Comparison of ENCODE assay signal across 8 cellular contexts in genomic region chr17:36546418-36547093, GRCh38. TPM values are rescaled to one million over a fixed set of nuclear protein-coding genes. Genes with fewer than 3 reads are reported as not detected.
DNase-seq lines count a peak whose midpoint lies in the region; ATAC-seq, FAIRE-seq and TF ChIP-seq lines count a peak whose summit lies in the region.

No MANE protein-coding gene starts in this region.

- H3K4me3 ChIP-seq in A673 (ENCODE audit: low read depth, low read length, poor library complexity, severe bottlenecking) (peak overlapping the region; percentile 79), HUES6 (ENCODE audit: low read depth, low read length) (peak overlapping the region; percentile 96), GM12878 (peak overlapping the region; percentile 83), mesodermal cell (ENCODE audit: extremely low read depth, insufficient read depth, low read length, poor library complexity, severe bottlenecking) (peak overlapping the region; percentile 89)

- TF ChIP-seq POLR2A in GM12878 (IDR thresholded peaks at IDR 0.05; ENCODE audit: low read depth, low read length): no peak

- ATAC-seq in GM12878: no peak

- H2AFZ ChIP-seq in GM12878 (ENCODE audit: control insufficient read depth, low read depth, low read length): no peak overlapping the region

- H3K27me3 ChIP-seq in A673 (replicated peaks; ENCODE audit: insufficient read depth, low read depth, low read length, poor library complexity) (no peaks in the 10 kb centered on the region), HUES6 (ENCODE audit: control insufficient read depth, insufficient read depth, low read length) (no peaks in the 10 kb centered on the region), GM12878 (replicated peaks in 1 of 2; ENCODE audit: control insufficient read depth in 2 of 2, insufficient read depth in 2 of 2, low read length in 1 of 2) (no peaks in the 10 kb centered on the region)

- peak overlapping the region; percentile 66 for H3K4me2 ChIP-seq in GM12878 (ENCODE audit: control insufficient read depth, insufficient read depth)

- WGBS in GM12878 (ENCODE audit: insufficient coverage, insufficient replicate concordance, low lambda C conversion rate, missing lambda C conversion rate): 7% methylated on average over 7 of the region's 7 CpGs
- WGBS in mesodermal cell (ENCODE audit: insufficient coverage in 2 of 2), 2 experiments: 32 to 43% methylated on average over 4 of the region's 7 CpGs

- no peak for TF ChIP-seq EP300 in GM12878 (IDR thresholded peaks at IDR 0.05; ENCODE audit: borderline replicate concordance in 1 of 2, control insufficient read depth in 1 of 2, low read depth in 2 of 2, low read length in 2 of 2)

- in situ Hi-C loops in GM12878 (cut with MboI): no loop called here

- FAIRE-seq in GM12878 (lab: Jason Lieb, UNC): no peak

- TF ChIP-seq CTCF in A673 (conservative IDR thresholded peaks at IDR 0.05; ENCODE audit: low read depth, low read length) (no peak), GM12878 (IDR thresholded peaks at IDR 0.05 in 2 of 3, conservative IDR thresholded peaks at IDR 0.05 in 1 of 3; ENCODE audit: control insufficient read depth in 2 of 3, extremely low read depth in 1 of 3, insufficient read depth in 1 of 3, low read depth in 3 of 3, low read length in 3 of 3) (no peak)

- DNase-seq in A673 (ENCODE audit: low spot score): peak; percentile 12
- no peak for DNase-seq in GM12878 (ENCODE audit: low read depth, low spot score)
- no peak for DNase-seq in glomerular visceral epithelial cell (ENCODE audit: extremely low spot score)
- no peak for DNase-seq in midbrain (lab: John Stamatoyannopoulos, UW)
- DNase-seq in HUDEP-2 (lab: John Stamatoyannopoulos, UW; ENCODE audit: unreplicated experiment in 76 of 76): no peak
- no peak for DNase-seq in occipital lobe (lab: John Stamatoyannopoulos, UW)

- BruUV-seq in A673 (replicated peaks; lab: Mats Ljungman, UMichigan) (no TSS peak), GM12878 (replicated peaks; lab: Mats Ljungman, UMichigan) (no TSS peak)

- peaks cover 53% of the 10 kb centered on the region for H3K79me2 ChIP-seq in GM12878 (ENCODE audit: control insufficient read depth, insufficient read depth, low read length)

- POLR2A ChIA-PET in A673 (lab: Charles Lee; ENCODE audit: low non-redundant PET): no interaction called here
- POLR2A ChIA-PET in GM12878 (lab: Charles Lee): interaction anchor here (0.5 to 4.9 kb wide), 7 partner anchors 12 to 858 kb away, joined by 3 to 28 read pairs (median 5); partner anchors contain the start of genes MRM1, MYO19, PIGW and ZNHIT3

- no peak for TF ChIP-seq RAD21 in GM12878 (IDR thresholded peaks at IDR 0.05; ENCODE audit: insufficient read depth, low read depth, low read length)

- intact Hi-C loops in A673 (cut with micrococcal nuclease; ENCODE audit: unreplicated experiment) (no loop called here), GM12878 (cut with micrococcal nuclease; ENCODE audit: unreplicated experiment) (loop anchor here (5.0 kb wide), 1 partner anchor 56 kb away; the partner anchor contains the start of gene MRM1)

- H3K9ac ChIP-seq in HUES6 (ENCODE audit: low read length) (peak overlapping the region; percentile 95), GM12878 (ENCODE audit: control insufficient read depth, insufficient read depth, low read length) (peak overlapping the region; percentile 88)

- no peaks in the 10 kb centered on the region for H3K36me3 ChIP-seq in A673 (ENCODE audit: insufficient read depth, low read length, poor library complexity, severe bottlenecking)
- H3K36me3 ChIP-seq in HUES6 (ENCODE audit: control insufficient read depth, insufficient read depth, low read length): no peaks in the 10 kb centered on the region
- no peaks in the 10 kb centered on the region for H3K36me3 ChIP-seq in GM12878 (ENCODE audit: control insufficient read depth in 2 of 2, insufficient read depth in 2 of 2, low read length in 1 of 2)
- peaks cover 36% of the 10 kb centered on the region for H3K36me3 ChIP-seq in mesodermal cell (ENCODE audit: control insufficient read depth, insufficient read depth, low read length)

- peak overlapping the region; percentile 82 for H3K27ac ChIP-seq in A673 (ENCODE audit: low read depth, low read length, poor library complexity, severe bottlenecking)
- H3K27ac ChIP-seq in HUES6 (ENCODE audit: low read depth, low read length): peak overlapping the region; percentile 70; the same call in 1 of the 2 replicates
- peak overlapping the region; percentile 67 for H3K27ac ChIP-seq in GM12878 (ENCODE audit: control insufficient read depth, insufficient read depth)
- H3K27ac ChIP-seq in mesodermal cell (ENCODE audit: low read depth, low read length, severe bottlenecking): peak overlapping the region; percentile 92

- RAD21 ChIA-PET in GM12878 (lab: Charles Lee; ENCODE audit: unreplicated experiment): interaction anchor here (1.0 to 1.6 kb wide), 3 partner anchors 12 to 56 kb away, joined by 3 to 5 read pairs (median 3); partner anchors contain the start of genes MYO19 and PIGW

- SMC1A ChIA-PET in GM12878 (lab: Charles Lee; ENCODE audit: uncharacterized antibody, unreplicated experiment): interaction anchor here (0.5 to 2.3 kb wide), 6 partner anchors 12 to 576 kb away, joined by 3 to 9 read pairs (median 4); partner anchors contain the start of gene MRM1

- CTCF ChIA-PET in A673 (lab: Charles Lee): no interaction called here
- CTCF ChIA-PET in GM12878 (lab: Yijun Ruan, JAX): interaction anchor here (0.6 to 4.6 kb wide), 5 partner anchors 11 to 501 kb away, joined by 3 to 34 read pairs (median 4); partner anchors contain the start of genes MRM1, MYO19 and PIGW

- H4K20me1 ChIP-seq in GM12878 (ENCODE audit: control insufficient read depth, insufficient read depth): no peaks in the 10 kb centered on the region; the same call in 1 of the 2 replicates

- no peaks in the 10 kb centered on the region for H3K9me3 ChIP-seq in A673 (ENCODE audit: low read depth, low read length, poor library complexity, severe bottlenecking)
- no peaks in the 10 kb centered on the region for H3K9me3 ChIP-seq in HUES6 (ENCODE audit: control insufficient read depth, insufficient read depth, low read depth, low read length)
- H3K9me3 ChIP-seq in GM12878 (replicated peaks; ENCODE audit: control insufficient read depth, insufficient read depth, low read length): no peaks in the 10 kb centered on the region
- no peaks in the 10 kb centered on the region for H3K9me3 ChIP-seq in mesodermal cell (ENCODE audit: control insufficient read depth, low read length)

- H3K4me1 ChIP-seq in A673 (ENCODE audit: insufficient read depth, low read length, poor library complexity, severe bottlenecking) (peaks cover 6% of the 10 kb centered on the region), HUES6 (ENCODE audit: control insufficient read depth, insufficient read depth, low read length) (peaks cover 12% of the 10 kb centered on the region; the same call in 1 of the 2 replicates), GM12878 (ENCODE audit: control insufficient read depth, insufficient read depth, low read length) (peaks cover 16% of the 10 kb centered on the region; the same call in 1 of the 2 replicates), mesodermal cell (ENCODE audit: control insufficient read depth, insufficient read depth, low read length, poor library complexity, severe bottlenecking) (peaks cover 8% of the 10 kb centered on the region)

RNA-seq across cellular contexts. Expression of gene GGNBP2, which starts 1.8 kb away (rescaled TPM):
- total RNA-seq in A673 (2021) (45.9 and 50.4 TPM in 2 replicates), GM12878 (2014; rRNA removed) (46.7 and 54.2 TPM in 2 replicates), GM12878 (2014; rRNA removed; fragmentation: Illumina TruSeq; extraction: Trizol) (61.5 and 62.2 TPM in 2 replicates), GM12878 (2021) (49.9 and 54.4 TPM in 2 replicates), occipital lobe (60.7 TPM)
- total RNA-seq in GM12878 (2013; cell fraction: nucleolus; rRNA removed): 121 and 134 TPM in 2 replicates
- 33.7 TPM for polyA plus RNA-seq in GM12878 (2011; ENCODE audit: low read depth)
- polyA plus RNA-seq in GM12878 (2011; rRNA removed) (75.2 and 82.0 TPM in 2 replicates), GM12878 (2014; fragmentation: Illumina TruSeq; extraction: Trizol) (72.3 and 85.6 TPM in 2 replicates), GM12878 (2014; fragmentation: Nextera tagmentation; extraction: Ambion mirVana) (10 to 100 TPM; 36.3 to 36.4 TPM), GM12878 (2014; rRNA removed) (51.3 and 53.3 TPM in 2 replicates), GM12878 (2016; fragmentation: Nextera tagmentation; extraction: Ambion mirVana) (10 to 100 TPM; 40.2 to 41.3 TPM)
- polyA plus RNA-seq in GM12878 (2011; cell fraction: cytosol; rRNA removed): 58.5 and 61.0 TPM in 2 replicates
- polyA plus RNA-seq in GM12878 (2011; cell fraction: nucleus; rRNA removed): 94.2 and 94.6 TPM in 2 replicates
- 38.7 and 52.0 TPM in 2 replicates for polyA plus RNA-seq in GM12878 (2012)
- 76.2 and 103 TPM in 2 replicates for polyA minus RNA-seq in GM12878 (2011; rRNA and poly(A)+ RNA removed)
- polyA minus RNA-seq in GM12878 (2011; cell fraction: cytosol; rRNA and poly(A)+ RNA removed): 12.8 and 20.0 TPM in 2 replicates
- 30.2 and 49.7 TPM in 2 replicates for polyA minus RNA-seq in GM12878 (2011; cell fraction: nucleus; rRNA and poly(A)+ RNA removed)
- 73.7 TPM for polyA plus RNA-seq in mesodermal cell (2013, experiment 1 of 2)
- polyA plus RNA-seq in mesodermal cell (2013, experiment 2 of 2): 77.7 TPM

RNA-seq across cellular contexts. Expression of gene PIGW, which starts 11.8 kb away (rescaled TPM):
- total RNA-seq in A673 (2021) (9.4 and 10.3 TPM in 2 replicates), GM12878 (2014; rRNA removed) (11.4 and 11.8 TPM in 2 replicates), GM12878 (2014; rRNA removed; fragmentation: Illumina TruSeq; extraction: Trizol) (11.1 and 12.3 TPM in 2 replicates), GM12878 (2021) (12.9 and 15.3 TPM in 2 replicates), occipital lobe (7.0 TPM)
- total RNA-seq in GM12878 (2013; cell fraction: nucleolus; rRNA removed): 7.9 and 10.7 TPM in 2 replicates
- polyA plus RNA-seq in GM12878 (2011; ENCODE audit: low read depth): 9.9 TPM
- polyA plus RNA-seq in GM12878 (2011; rRNA removed) (13.6 and 15.1 TPM in 2 replicates), GM12878 (2014; fragmentation: Illumina TruSeq; extraction: Trizol) (21.5 and 26.1 TPM in 2 replicates), GM12878 (2014; fragmentation: Nextera tagmentation; extraction: Ambion mirVana) (1 to 10 TPM; 6.0 to 9.5 TPM), GM12878 (2014; rRNA removed) (13.7 and 13.9 TPM in 2 replicates), GM12878 (2016; fragmentation: Nextera tagmentation; extraction: Ambion mirVana) (10 to 100 TPM; 24.4 to 31.5 TPM)
- polyA plus RNA-seq in GM12878 (2011; cell fraction: cytosol; rRNA removed): 7.4 and 7.6 TPM in 2 replicates
- 3.3 and 4.4 TPM in 2 replicates for polyA plus RNA-seq in GM12878 (2011; cell fraction: nucleus; rRNA removed)
- polyA plus RNA-seq in GM12878 (2012): 6.6 and 9.8 TPM in 2 replicates
- 2.8 and 3.5 TPM in 2 replicates for polyA minus RNA-seq in GM12878 (2011; rRNA and poly(A)+ RNA removed)
- polyA minus RNA-seq in GM12878 (2011; cell fraction: cytosol; rRNA and poly(A)+ RNA removed): 2.1 and 3.1 TPM in 2 replicates
- 3.7 and 5.7 TPM in 2 replicates for polyA minus RNA-seq in GM12878 (2011; cell fraction: nucleus; rRNA and poly(A)+ RNA removed)
- 5.8 TPM for polyA plus RNA-seq in mesodermal cell (2013, experiment 1 of 2)
- 6.5 TPM for polyA plus RNA-seq in mesodermal cell (2013, experiment 2 of 2)

RNA-seq across cellular contexts. Expression of gene MYO19, which starts 11.9 kb away (rescaled TPM):
- total RNA-seq in A673 (2021): 53.0 and 61.1 TPM in 2 replicates
- 272 and 301 TPM in 2 replicates for total RNA-seq in GM12878 (2013; cell fraction: nucleolus; rRNA removed)
- 94.1 and 99.9 TPM in 2 replicates for total RNA-seq in GM12878 (2014; rRNA removed)
- 62.5 and 63.8 TPM in 2 replicates for total RNA-seq in GM12878 (2014; rRNA removed; fragmentation: Illumina TruSeq; extraction: Trizol)
- 72.1 and 94.0 TPM in 2 replicates for total RNA-seq in GM12878 (2021)
- polyA plus RNA-seq in GM12878 (2011; ENCODE audit: low read depth): 31.7 TPM
- 39.7 and 71.7 TPM in 2 replicates for polyA plus RNA-seq in GM12878 (2011; rRNA removed)
- 70.5 and 91.2 TPM in 2 replicates for polyA plus RNA-seq in GM12878 (2011; cell fraction: cytosol; rRNA removed)
- polyA plus RNA-seq in GM12878 (2011; cell fraction: nucleus; rRNA removed): 584 and 632 TPM in 2 replicates
- polyA plus RNA-seq in GM12878 (2012): 30.5 and 32.5 TPM in 2 replicates
- polyA plus RNA-seq in GM12878 (2014; fragmentation: Illumina TruSeq; extraction: Trizol): 59.1 and 76.8 TPM in 2 replicates
- 10 to 100 TPM; 11.4 to 12.2 TPM for polyA plus RNA-seq in GM12878 (2014; fragmentation: Nextera tagmentation; extraction: Ambion mirVana)
- polyA plus RNA-seq in GM12878 (2014; rRNA removed): 103 and 109 TPM in 2 replicates
- polyA plus RNA-seq in GM12878 (2016; fragmentation: Nextera tagmentation; extraction: Ambion mirVana): 10 to 100 TPM; 39.9 to 45.4 TPM
- 103 and 116 TPM in 2 replicates for polyA minus RNA-seq in GM12878 (2011; rRNA and poly(A)+ RNA removed)
- polyA minus RNA-seq in GM12878 (2011; cell fraction: cytosol; rRNA and poly(A)+ RNA removed): 27.9 and 44.6 TPM in 2 replicates
- 149 and 242 TPM in 2 replicates for polyA minus RNA-seq in GM12878 (2011; cell fraction: nucleus; rRNA and poly(A)+ RNA removed)
- polyA plus RNA-seq in mesodermal cell (2013, experiment 1 of 2): 46.2 TPM
- polyA plus RNA-seq in mesodermal cell (2013, experiment 2 of 2): 36.0 TPM
- total RNA-seq in occipital lobe: 33.8 TPM

RNA-seq across cellular contexts. Expression of gene DHRS11, which starts 45.1 kb away (rescaled TPM):
- total RNA-seq in A673 (2021) (5.3 and 8.1 TPM in 2 replicates), GM12878 (2014; rRNA removed) (13.2 and 13.3 TPM in 2 replicates), GM12878 (2014; rRNA removed; fragmentation: Illumina TruSeq; extraction: Trizol) (9.0 and 9.4 TPM in 2 replicates), GM12878 (2021) (12.0 and 13.1 TPM in 2 replicates), occipital lobe (4.8 TPM)
- 13.4 and 16.1 TPM in 2 replicates for total RNA-seq in GM12878 (2013; cell fraction: nucleolus; rRNA removed)
- 6.0 TPM for polyA plus RNA-seq in GM12878 (2011; ENCODE audit: low read depth)
- polyA plus RNA-seq in GM12878 (2011; rRNA removed) (13.3 and 23.0 TPM in 2 replicates), GM12878 (2014; fragmentation: Illumina TruSeq; extraction: Trizol) (18.0 and 20.2 TPM in 2 replicates), GM12878 (2014; fragmentation: Nextera tagmentation; extraction: Ambion mirVana) (1 to 10 TPM; 3.4 to 5.8 TPM), GM12878 (2014; rRNA removed) (18.3 and 23.0 TPM in 2 replicates), GM12878 (2016; fragmentation: Nextera tagmentation; extraction: Ambion mirVana) (10 to 100 TPM; 15.9 to 19.5 TPM)
- polyA plus RNA-seq in GM12878 (2011; cell fraction: cytosol; rRNA removed): 32.0 and 35.9 TPM in 2 replicates
- polyA plus RNA-seq in GM12878 (2011; cell fraction: nucleus; rRNA removed): 37.7 and 38.6 TPM in 2 replicates
- 6.8 and 7.1 TPM in 2 replicates for polyA plus RNA-seq in GM12878 (2012)
- 23.6 and 27.9 TPM in 2 replicates for polyA minus RNA-seq in GM12878 (2011; rRNA and poly(A)+ RNA removed)
- polyA minus RNA-seq in GM12878 (2011; cell fraction: cytosol; rRNA and poly(A)+ RNA removed): 5.9 and 10.3 TPM in 2 replicates
- 5.0 and 8.2 TPM in 2 replicates for polyA minus RNA-seq in GM12878 (2011; cell fraction: nucleus; rRNA and poly(A)+ RNA removed)
- polyA plus RNA-seq in mesodermal cell (2013, experiment 1 of 2): 11.3 TPM
- polyA plus RNA-seq in mesodermal cell (2013, experiment 2 of 2): 7.2 TPM

RNA-seq across cellular contexts. Expression of gene MRM1, which starts 54.8 kb away (rescaled TPM):
- total RNA-seq in A673 (2021) (5.7 and 6.5 TPM in 2 replicates), GM12878 (2014; rRNA removed) (11.8 and 15.0 TPM in 2 replicates), GM12878 (2014; rRNA removed; fragmentation: Illumina TruSeq; extraction: Trizol) (8.8 and 8.9 TPM in 2 replicates), GM12878 (2021) (15.8 and 15.9 TPM in 2 replicates), occipital lobe (2.7 TPM)
- total RNA-seq in GM12878 (2013; cell fraction: nucleolus; rRNA removed): 24.3 and 26.3 TPM in 2 replicates
- 2.1 TPM for polyA plus RNA-seq in GM12878 (2011; ENCODE audit: low read depth)
- polyA plus RNA-seq in GM12878 (2011; rRNA removed) (6.9 and 11.4 TPM in 2 replicates), GM12878 (2014; fragmentation: Illumina TruSeq; extraction: Trizol) (3.3 and 11.3 TPM in 2 replicates), GM12878 (2014; fragmentation: Nextera tagmentation; extraction: Ambion mirVana) (1 to 10 TPM in 1 of 2 experiments, under 1 TPM in 1; 0.23 to 1.7 TPM), GM12878 (2014; rRNA removed) (16.9 and 17.4 TPM in 2 replicates), GM12878 (2016; fragmentation: Nextera tagmentation; extraction: Ambion mirVana) (10 to 100 TPM; 15.8 to 16.7 TPM)
- 15.4 and 19.3 TPM in 2 replicates for polyA plus RNA-seq in GM12878 (2011; cell fraction: cytosol; rRNA removed)
- 13.9 and 20.2 TPM in 2 replicates for polyA plus RNA-seq in GM12878 (2011; cell fraction: nucleus; rRNA removed)
- 5.8 and 7.7 TPM in 2 replicates for polyA plus RNA-seq in GM12878 (2012)
- polyA minus RNA-seq in GM12878 (2011; rRNA and poly(A)+ RNA removed): 3.2 and 8.6 TPM in 2 replicates
- polyA minus RNA-seq in GM12878 (2011; cell fraction: cytosol; rRNA and poly(A)+ RNA removed): 7.1 and 7.2 TPM in 2 replicates
- 8.0 and 15.0 TPM in 2 replicates for polyA minus RNA-seq in GM12878 (2011; cell fraction: nucleus; rRNA and poly(A)+ RNA removed)
- polyA plus RNA-seq in mesodermal cell (2013, experiment 1 of 2): 2.0 TPM
- polyA plus RNA-seq in mesodermal cell (2013, experiment 2 of 2): 1.1 TPM
